In the genomic region with DNA sequence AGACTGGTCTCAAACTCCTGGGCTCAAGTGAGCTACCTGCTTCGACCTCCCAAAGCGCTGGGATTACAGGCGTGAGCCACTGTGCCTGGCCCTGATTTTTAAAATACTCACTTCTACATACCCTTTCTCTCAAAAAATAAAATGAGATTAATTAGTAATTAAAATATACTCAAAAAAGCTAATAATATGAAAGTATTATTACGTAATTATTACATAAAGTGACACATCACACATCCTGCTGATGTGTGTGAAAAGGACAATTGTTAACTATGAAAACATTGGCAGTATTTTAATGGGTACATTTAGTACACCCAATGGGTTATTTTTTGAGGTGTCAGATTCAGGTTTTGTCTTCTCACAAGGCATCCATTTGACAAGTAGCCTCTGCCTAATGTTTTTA, we compare ENCODE assay signal across 16 cellular contexts.
"Had no signal": no experiment of that assay in that cellular context is flagged by ENCODE, and none has a peak within 500 bp of the region (broad histone marks: within the 10 kb centered on the region; RNA-seq: fewer than 3 reads in every experiment).

No MANE protein-coding gene starts in this region.

- DNase-seq: activated CD4-positive, alpha-beta T cell treated with anti-CD3 and anti-CD28 coated beads for 4 hours; activated CD8-positive, alpha-beta memory T cell treated with anti-CD3 and anti-CD28 coated beads, Interleukin-2, amount 50 U/mL, for 4 hours; activated CD8-positive, alpha-beta T cell treated with anti-CD3 and anti-CD28 coated beads for 36 hours; activated naive CD4-positive, alpha-beta T cell treated with anti-CD3 and anti-CD28 coated beads, Interleukin-2, amount 50 U/mL, for 16 hours; activated naive CD8-positive, alpha-beta T cell treated with anti-CD3 and anti-CD28 coated beads, Interleukin-2, amount 10 ng/mL, durations not matched to agents 7 days and 5 days; activated T-cell treated with anti-CD3 and anti-CD28 coated beads, Interleukin-2, amount 50 U/mL, for 1 hour; adrenal gland; aorta; Karpas-422; MM.1S; NCI-H1105; NCI-H1436; NCI-H1694 treated with DMSO at 0.1 percent for 48 hours; SHP77 had no signal

- H3K4me1 ChIP-seq: breast epithelium had no signal

- H3K9me3 ChIP-seq: adrenal gland, breast epithelium had no signal

- H3K27me3 ChIP-seq: adrenal gland, breast epithelium had no signal

- H3K36me3 ChIP-seq: adrenal gland, breast epithelium had no signal

- FAIRE-seq: RCC 7860 had no signal

- H3K4me3 ChIP-seq: adrenal gland, breast epithelium had no signal
